10 cellular contexts compared by ENCODE assay signal in the genomic region with DNA sequence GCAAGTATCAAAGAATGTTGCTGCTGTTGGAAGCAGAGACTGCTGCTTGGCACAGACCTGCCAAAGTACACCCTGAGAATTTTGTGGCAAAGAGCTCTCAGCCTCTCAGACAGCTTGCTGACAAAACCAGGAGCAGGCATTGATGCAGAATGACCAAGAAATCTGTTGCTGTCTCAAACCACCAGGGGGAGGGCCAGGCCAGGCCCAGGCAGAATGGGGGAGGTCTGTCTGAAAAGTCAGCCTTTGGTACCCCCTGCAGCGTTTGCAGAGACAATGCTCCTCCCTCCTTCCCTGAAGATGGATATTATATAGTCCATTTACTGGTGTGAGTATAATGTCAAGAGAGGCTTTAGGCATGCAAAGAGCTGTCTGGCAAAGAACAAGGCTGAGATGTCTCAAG. TPM values are rescaled to one million over a fixed set of nuclear protein-coding genes. Genes with fewer than 3 reads are reported as not detected.
A peak's percentile ranks its signal among the peaks of the same experiment; 100 is the strongest.
DNase-seq lines count a peak whose midpoint lies in the region; ATAC-seq, FAIRE-seq and TF ChIP-seq lines count a peak whose summit lies in the region.
"Had no signal": no experiment of that assay in that cellular context is flagged by ENCODE, and none has a peak within 500 bp of the region (broad histone marks: within the 10 kb centered on the region; RNA-seq: fewer than 3 reads in every experiment).

No MANE protein-coding gene starts in this region.

- no peak for TF ChIP-seq CTCF in HEK293 (tag by site-specific recombination; IDR thresholded peaks at IDR 0.05)
- peak; percentile 39 for TF ChIP-seq CTCF in HepG2 (CRISPR knock-in tag; IDR thresholded peaks at IDR 0.05)

- H3K27ac Mint-ChIP-seq in naive thymus-derived CD8-positive, alpha-beta T cell, result no peak overlapping the region
- no peak overlapping the region for H3K27ac Mint-ChIP-seq in activated T-helper 1 cell treated with anti-CD3 and anti-CD28 coated beads, Interleukin-12 subunit alpha, Interleukin-12 subunit beta, Interleukin-2, Interleukin-4 antibody, amounts not matched to agents 30 ng/mL and 10 ng/mL and 1 ng/mL, durations not matched to agents 14 hours and 24 hours and 36 hours

- no CpG with 5 or more reads among the region's 1 CpG for WGBS in HepG2 (ENCODE audit: low lambda C conversion rate)

- ATAC-seq in SK-N-SH treated with all-trans-retinoic acid at 6 μM for 48 hours, result peak; percentile 77
- ATAC-seq in HepG2, result peak; percentile 55; the same call in 1 of the 3 replicates
- no peak for ATAC-seq in HG02571 (IDR thresholded peaks at IDR 0.05; ENCODE audit: unreplicated experiment)
- ATAC-seq in naive thymus-derived CD8-positive, alpha-beta T cell, result no peak

- H3K27me3 ChIP-seq in HepG2 (ENCODE audit: control insufficient read depth in 1 of 2, insufficient read depth in 2 of 2, low read length in 2 of 2), result no peaks in the 10 kb centered on the region

- no TSS peak for BruUV-seq in HepG2 (replicated peaks; lab: Mats Ljungman, UMichigan)

- no peaks in the 10 kb centered on the region for H3K36me3 ChIP-seq in HEK293 (ENCODE audit: control insufficient read depth in 2 of 2, insufficient read depth in 1 of 2, low read length in 2 of 2)
- no peaks in the 10 kb centered on the region for H3K36me3 ChIP-seq in HepG2 (replicated peaks in 1 of 2; ENCODE audit: control insufficient read depth in 1 of 2, insufficient read depth in 2 of 2, low read length in 2 of 2)

- peak; percentile 0 for DNase-seq in Daoy (ENCODE audit: low read depth)
- DNase-seq in HepG2 (ENCODE audit: low spot score), result no peak
- DNase-seq in mucosa of gallbladder (ENCODE audit: low spot score), result no peak
- DNase-seq in naive thymus-derived CD8-positive, alpha-beta T cell, result no peak
- no peak for DNase-seq in activated T-helper 1 cell treated with anti-CD3 and anti-CD28 coated beads, Interleukin-12 subunit alpha, Interleukin-12 subunit beta, Interleukin-2, Interleukin-4 antibody, amounts not matched to agents 30 ng/mL and 10 ng/mL and 1 ng/mL, durations not matched to agents 14 hours and 24 hours and 36 hours (ENCODE audit: low spot score)

- peak; percentile 23 for FAIRE-seq in HepG2 (lab: Jason Lieb, UNC)

- no peak for TF ChIP-seq EP300 in HepG2 (IDR thresholded peaks at IDR 0.05; ENCODE audit: low read depth in 2 of 2, low read length in 2 of 2)
- no peak for TF ChIP-seq EP300 in HepG2 (CRISPR knock-in tag; IDR thresholded peaks at IDR 0.05; ENCODE audit: borderline replicate concordance)

- H3K4me3 ChIP-seq in HEK293 (ENCODE audit: low read depth, low read length) (no peak overlapping the region), HepG2 (replicated peaks in 1 of 3; ENCODE audit: insufficient read depth in 1 of 3, low read depth in 2 of 3, low read length in 3 of 3) (no peak overlapping the region)

- H3K36me3 Mint-ChIP-seq in naive thymus-derived CD8-positive, alpha-beta T cell, result no peaks in the 10 kb centered on the region
- no peaks in the 10 kb centered on the region for H3K36me3 Mint-ChIP-seq in activated T-helper 1 cell treated with anti-CD3 and anti-CD28 coated beads, Interleukin-12 subunit alpha, Interleukin-12 subunit beta, Interleukin-2, Interleukin-4 antibody, amounts not matched to agents 30 ng/mL and 10 ng/mL and 1 ng/mL, durations not matched to agents 14 hours and 24 hours and 36 hours (ENCODE audit: low read depth)

- H3K4me1 ChIP-seq in HEK293 (ENCODE audit: control insufficient read depth, insufficient read depth, low read length) (no peaks in the 10 kb centered on the region), HepG2 (ENCODE audit: insufficient read depth, low read length) (no peaks in the 10 kb centered on the region)
- H3K4me1 ChIP-seq: parathyroid adenoma had no signal

- H3K9me3 Mint-ChIP-seq in naive thymus-derived CD8-positive, alpha-beta T cell, result no peaks in the 10 kb centered on the region
- H3K9me3 Mint-ChIP-seq in activated T-helper 1 cell treated with anti-CD3 and anti-CD28 coated beads, Interleukin-12 subunit alpha, Interleukin-12 subunit beta, Interleukin-2, Interleukin-4 antibody, amounts not matched to agents 30 ng/mL and 10 ng/mL and 1 ng/mL, durations not matched to agents 14 hours and 24 hours and 36 hours, result no peaks in the 10 kb centered on the region

- in situ Hi-C loops in HepG2 (cut with HindIII; ENCODE audit: extremely low pct_ligation_motif_present, low pct_unique_long_range_greater_than_20kb), result no loop called here

- H3K9ac ChIP-seq in HepG2 (ENCODE audit: insufficient read depth, low read depth, low read length), result no peak overlapping the region
- H3K9ac ChIP-seq: parathyroid adenoma had no signal

- POLR2A ChIA-PET in HEK293 (lab: Yijun Ruan, JAX), result no interaction called here
- POLR2A ChIA-PET in HepG2 (lab: Yijun Ruan, JAX), result no interaction called here
- POLR2A ChIA-PET in naive thymus-derived CD8-positive, alpha-beta T cell (lab: Charles Lee), result no interaction called here

- H3K9me3 ChIP-seq in HEK293 (ENCODE audit: control insufficient read depth, insufficient read depth, low read depth, low read length) (no peaks in the 10 kb centered on the region), HepG2 (ENCODE audit: low read length) (no peaks in the 10 kb centered on the region)

- H4K20me1 ChIP-seq in HepG2 (ENCODE audit: insufficient read depth, low read length), result no peaks in the 10 kb centered on the region

- no peaks in the 10 kb centered on the region for H3K4me1 Mint-ChIP-seq in naive thymus-derived CD8-positive, alpha-beta T cell
- H3K4me1 Mint-ChIP-seq in activated T-helper 1 cell treated with anti-CD3 and anti-CD28 coated beads, Interleukin-12 subunit alpha, Interleukin-12 subunit beta, Interleukin-2, Interleukin-4 antibody, amounts not matched to agents 30 ng/mL and 10 ng/mL and 1 ng/mL, durations not matched to agents 14 hours and 24 hours and 36 hours (ENCODE audit: low read depth), result no peaks in the 10 kb centered on the region

- CTCF ChIA-PET in HEK293 (lab: Yijun Ruan, JAX) (interaction anchor here (0.6 to 1.9 kb wide), 14 partner anchors 8 to 1339 kb away, joined by 3 to 9 read pairs (median 4); no protein-coding TSS in a partner anchor), HepG2 (lab: Yijun Ruan, JAX; ENCODE audit: low intra/inter-chr PET ratio, low total read pairs) (no interaction called here)

- no peak overlapping the region for H3K27ac ChIP-seq in HEK293 (ENCODE audit: extremely low read depth, low read depth, low read length)
- no peak overlapping the region for H3K27ac ChIP-seq in HepG2 (ENCODE audit: extremely low read length, insufficient read depth, low read length)
- H3K27ac ChIP-seq: parathyroid adenoma had no signal

- no peak for TF ChIP-seq POLR2A in HepG2 (IDR thresholded peaks at IDR 0.05; ENCODE audit: insufficient read depth in 1 of 2, low read depth in 2 of 2, low read length in 2 of 2)

- H3K27me3 Mint-ChIP-seq in naive thymus-derived CD8-positive, alpha-beta T cell, result peaks cover 2 to 10% (median 2%) of the 10 kb centered on the region in 5 donors
- H3K27me3 Mint-ChIP-seq in activated T-helper 1 cell treated with anti-CD3 and anti-CD28 coated beads, Interleukin-12 subunit alpha, Interleukin-12 subunit beta, Interleukin-2, Interleukin-4 antibody, amounts not matched to agents 30 ng/mL and 10 ng/mL and 1 ng/mL, durations not matched to agents 14 hours and 24 hours and 36 hours (ENCODE audit: insufficient read depth), result no peaks in the 10 kb centered on the region

- TF ChIP-seq RAD21 in HepG2 (CRISPR knock-in tag; IDR thresholded peaks at IDR 0.05), result no peak

- no peak overlapping the region for H2AFZ ChIP-seq in HepG2 (ENCODE audit: low read length)
- H2AFZ ChIP-seq: parathyroid adenoma had no signal

- intact Hi-C loops in HepG2 (cut with micrococcal nuclease; ENCODE audit: unreplicated experiment), result no loop called here
- intact Hi-C loops in activated T-helper 1 cell treated with anti-CD3 and anti-CD28 coated beads, Interleukin-12 subunit alpha, Interleukin-12 subunit beta, Interleukin-2, Interleukin-4 antibody, amounts not matched to agents 30 ng/mL and 10 ng/mL and 1 ng/mL, durations not matched to agents 14 hours and 24 hours and 36 hours (cut with micrococcal nuclease), result no loop called here

- H3K4me3 Mint-ChIP-seq in naive thymus-derived CD8-positive, alpha-beta T cell, result no peak overlapping the region
- H3K4me3 Mint-ChIP-seq in activated T-helper 1 cell treated with anti-CD3 and anti-CD28 coated beads, Interleukin-12 subunit alpha, Interleukin-12 subunit beta, Interleukin-2, Interleukin-4 antibody, amounts not matched to agents 30 ng/mL and 10 ng/mL and 1 ng/mL, durations not matched to agents 14 hours and 24 hours and 36 hours, result no peak overlapping the region

- no peaks in the 10 kb centered on the region for H3K79me2 ChIP-seq in HepG2 (ENCODE audit: insufficient read depth, low read length)
- H3K79me2 ChIP-seq: parathyroid adenoma had no signal

- H3K4me2 ChIP-seq in HepG2 (ENCODE audit: low read depth, low read length), result no peak overlapping the region

RNA-seq across cellular contexts. Expression of a gene that starts 52.9 kb away (rescaled TPM):
- not detected in 2 replicates for total RNA-seq in Daoy (2014; rRNA removed; shearing (Covaris generic))
- not detected in 2 replicates for total RNA-seq in HepG2 (2016; rRNA removed; fragmentation: Illumina TruSeq; extraction: Trizol)
- total RNA-seq in HepG2 (2016; cell fraction: cytosol; rRNA removed; fragmentation: Illumina TruSeq; extraction: Trizol; ENCODE audit: low read depth), result not detected in 2 replicates
- not detected in 2 replicates for total RNA-seq in HepG2 (2016; cell fraction: insoluble cytoplasmic fraction; rRNA removed; fragmentation: Illumina TruSeq; extraction: Trizol)
- total RNA-seq in HepG2 (2016; cell fraction: membrane; rRNA removed; fragmentation: Illumina TruSeq; extraction: Trizol), result not detected in 2 replicates
- total RNA-seq in HepG2 (2016; cell fraction: nucleus; rRNA removed; fragmentation: Illumina TruSeq; extraction: Trizol), result not detected in 2 replicates
- polyA plus RNA-seq in HepG2 (2011; rRNA removed), result not detected in 2 replicates
- polyA plus RNA-seq in HepG2 (2011; cell fraction: cytosol; rRNA removed), result not detected in 2 replicates
- not detected in 2 replicates for polyA plus RNA-seq in HepG2 (2011; cell fraction: nucleus; rRNA removed)
- not detected in 2 replicates for polyA plus RNA-seq in HepG2 (2012)
- not detected in 2 replicates for polyA plus RNA-seq in HepG2 (2016; cell fraction: cytosol; fragmentation: Illumina TruSeq; extraction: Trizol; ENCODE audit: low read depth)
- not detected in 2 replicates for polyA plus RNA-seq in HepG2 (2016; cell fraction: insoluble cytoplasmic fraction; fragmentation: Illumina TruSeq; extraction: Trizol; ENCODE audit: low read depth)
- polyA plus RNA-seq in HepG2 (2016; cell fraction: membrane; fragmentation: Illumina TruSeq; extraction: Trizol; ENCODE audit: low read depth), result not detected in 2 replicates
- polyA plus RNA-seq in HepG2 (2016; cell fraction: nucleus; fragmentation: Illumina TruSeq; extraction: Trizol; ENCODE audit: insufficient read depth, low read depth), result not detected in 2 replicates
- not detected in 2 replicates for polyA minus RNA-seq in HepG2 (2011; rRNA and poly(A)+ RNA removed; ENCODE audit: low replicate concordance)
- polyA minus RNA-seq in HepG2 (2011; cell fraction: cytosol; rRNA and poly(A)+ RNA removed), result not detected in 2 replicates
- polyA minus RNA-seq in HepG2 (2011; cell fraction: nucleus; rRNA and poly(A)+ RNA removed), result not detected in 2 replicates
- 0.20 TPM for total RNA-seq in mucosa of gallbladder
- not detected for total RNA-seq in naive thymus-derived CD8-positive, alpha-beta T cell
- not detected for polyA plus RNA-seq in naive thymus-derived CD8-positive, alpha-beta T cell
- not detected in 2 replicates for total RNA-seq in activated T-helper 1 cell treated with anti-CD3 and anti-CD28 coated beads, Interleukin-12 subunit alpha, Interleukin-12 subunit beta, Interleukin-2, Interleukin-4 antibody, amounts not matched to agents 30 ng/mL and 10 ng/mL and 1 ng/mL, durations not matched to agents 14 hours and 24 hours and 36 hours
- total RNA-seq: dermis microvascular lymphatic vessel endothelial cell had no signal

Comparison
In these comparisons a context has a peak if more than half of its experiments do, and no peak if none do; other contexts are left out.
1. ATAC-seq: peak in SK-N-SH treated with all-trans-retinoic acid at 6 μM for 48 hours (single experiment) and HepG2 (single experiment); none in HG02571 (single experiment) and naive thymus-derived CD8-positive, alpha-beta T cell (0 of 2).